ENCODE assay signal across 11 cellular contexts in genomic region chr3:52047295-52047960, GRCh38. TPM values are rescaled to one million over a fixed set of nuclear protein-coding genes. Genes with fewer than 3 reads are reported as not detected.
DNase-seq lines count a peak whose midpoint lies in the region; ATAC-seq and TF ChIP-seq lines count a peak whose summit lies in the region.
"Had no signal": no experiment of that assay in that cellular context is flagged by ENCODE, and none has a peak within 500 bp of the region (broad histone marks: within the 10 kb centered on the region; RNA-seq: fewer than 3 reads in every experiment).

No MANE protein-coding gene starts in this region.

- POLR2A ChIA-PET in SK-N-SH (lab: Yijun Ruan, JAX) = interaction anchor here (1.4 to 7.2 kb wide), 5 partner anchors 9 to 76 kb away, joined by 4 to 74 read pairs (median 15); partner anchors contain the start of gene DUSP7

- H3K27me3 Mint-ChIP-seq in osteocyte (ENCODE audit: unreplicated experiment) = no peaks in the 10 kb centered on the region

- WGBS in SK-N-SH (ENCODE audit: low lambda C conversion rate) = 68% methylated on average over 10 of the region's 20 CpGs
- WGBS in gastroesophageal sphincter (ENCODE audit: low coverage in 1 of 2), 2 donors = no CpG with 5 or more reads among the region's 20 CpGs

- H3K79me2 ChIP-seq in ACC112 (ENCODE audit: control insufficient read depth, insufficient read depth, low read length, unreplicated experiment) (peaks cover 19% of the 10 kb centered on the region), SK-N-SH (ENCODE audit: insufficient read depth) (peaks cover 45% of the 10 kb centered on the region)

- no peak for TF ChIP-seq POLR2A in gastroesophageal sphincter (IDR thresholded peaks at IDR 0.05)

- peaks cover 28% of the 10 kb centered on the region for H3F3A ChIP-seq in SK-N-SH (replicated peaks; ENCODE audit: insufficient read depth)

- H3K27me3 ChIP-seq in ACC112 (ENCODE audit: insufficient read depth, low read length) (no peaks in the 10 kb centered on the region), SK-N-SH (ENCODE audit: insufficient read depth) (no peaks in the 10 kb centered on the region), gastroesophageal sphincter (no peaks in the 10 kb centered on the region)

- peak overlapping the region; percentile 98 for H3K27ac Mint-ChIP-seq in osteocyte (ENCODE audit: unreplicated experiment)

- H4K20me1 ChIP-seq in SK-N-SH (ENCODE audit: insufficient read depth) = no peaks in the 10 kb centered on the region

- peaks cover 14% of the 10 kb centered on the region for H3K36me3 Mint-ChIP-seq in osteocyte (ENCODE audit: unreplicated experiment)

- H3K9ac ChIP-seq in SK-N-SH = peak overlapping the region; percentile 90

- H3K4me1 ChIP-seq in ACC112 (ENCODE audit: control insufficient read depth, insufficient read depth, low read length, unreplicated experiment) (peaks cover 59% of the 10 kb centered on the region), SK-N-SH (ENCODE audit: control insufficient read depth in 1 of 2, insufficient read depth in 2 of 2, low read depth in 1 of 2, low read length in 1 of 2) (peaks cover 37 to 91% of the 10 kb centered on the region in 2 experiments), gastroesophageal sphincter (peaks cover 0 to 80% (median 25%) of the 10 kb centered on the region in 3 donors)

- H3K9me3 Mint-ChIP-seq in osteocyte (ENCODE audit: unreplicated experiment) = no peaks in the 10 kb centered on the region

- H3K9me2 ChIP-seq in SK-N-SH = no peaks in the 10 kb centered on the region

- no peak overlapping the region for H3K4me3 ChIP-seq in ACC112 (ENCODE audit: low read depth, low read length)
- H3K4me3 ChIP-seq in SK-N-SH (ENCODE audit: low read depth in 2 of 2, low read length in 1 of 2) = 0 out of 4 replicates have a peak overlapping the region, but pooled peaks of 1 of the 2 experiments have one; percentile 36
- no peak overlapping the region for H3K4me3 ChIP-seq in gastroesophageal sphincter

- H3K4me2 ChIP-seq in SK-N-SH = peak overlapping the region; percentile 71

- ATAC-seq in gastroesophageal sphincter (no peak), left colon (no peak)

- no peaks in the 10 kb centered on the region for H3K9me3 ChIP-seq in SK-N-SH
- no peaks in the 10 kb centered on the region for H3K9me3 ChIP-seq in gastroesophageal sphincter

- H3K4me1 Mint-ChIP-seq in osteocyte (ENCODE audit: unreplicated experiment) = peaks cover 68% of the 10 kb centered on the region

- no peak for TF ChIP-seq RAD21 in SK-N-SH (IDR thresholded peaks at IDR 0.05; ENCODE audit: low read length)

- H3K27ac ChIP-seq in ACC112 (ENCODE audit: low read depth, low read length) (peak overlapping the region; percentile 88), SK-N-SH (ENCODE audit: low read depth in 2 of 2, low read length in 1 of 2) (peak overlapping the region; percentile 93 to 100), gastroesophageal sphincter (peak overlapping the region in 3 of 4 donors; percentile 51 to 67 (median 57))
- H3K27ac ChIP-seq: HL-60 had no signal

- intact Hi-C loops in left colon (cut with DNase I, micrococcal nuclease) = no loop called here

- TF ChIP-seq EP300 in SK-N-SH (IDR thresholded peaks at IDR 0.05; ENCODE audit: borderline replicate concordance in 1 of 2, low read depth in 1 of 2, low read length in 1 of 2) = no peak
- no peak for TF ChIP-seq EP300 in gastroesophageal sphincter (IDR thresholded peaks at IDR 0.05)

- no peak for DNase-seq in SK-N-SH
- no peak for DNase-seq in osteocyte (ENCODE audit: extremely low spot score, unreplicated experiment)
- no peak for DNase-seq in NCI-H187 (lab: John Stamatoyannopoulos, UW)
- DNase-seq in T-helper 9 cell = no peak
- no peak for DNase-seq in left colon
- no peak for DNase-seq in activated CD4-positive, CD25-positive, alpha-beta regulatory T cell treated with anti-CD3 and anti-CD28 coated beads, Interleukin-2, amount 50 U/mL, for 72 hours
- DNase-seq: activated T-cell treated with anti-CD3 and anti-CD28 coated beads, Interleukin-2, amount 50 U/mL, for 48 hours; NCI-H2081 had no signal

- TF ChIP-seq CTCF in SK-N-SH (IDR thresholded peaks at IDR 0.05) (no peak), gastroesophageal sphincter (IDR thresholded peaks at IDR 0.05) (no peak), osteocyte (IDR thresholded peaks at IDR 0.05) (no peak)

- no peak overlapping the region for H2AFZ ChIP-seq in ACC112 (ENCODE audit: low read length, unreplicated experiment)
- no peak overlapping the region for H2AFZ ChIP-seq in SK-N-SH (ENCODE audit: low read depth)

- CTCF ChIA-PET in SK-N-SH (lab: Yijun Ruan, JAX) = interaction anchor here (0.9 to 29.9 kb wide), 10 partner anchors 6 to 232 kb away, joined by 3 to 983 read pairs (median 4); partner anchors contain the start of genes ABHD14A, ACY1, DUSP7 and RPL29

- H3K4me3 Mint-ChIP-seq in osteocyte (ENCODE audit: unreplicated experiment) = no peak overlapping the region

- H3K36me3 ChIP-seq in ACC112 (ENCODE audit: insufficient read depth, low read length) = peaks cover 3% of the 10 kb centered on the region; the same call in 1 of the 2 replicates
- H3K36me3 ChIP-seq in SK-N-SH (replicated peaks in 1 of 2; ENCODE audit: control insufficient read depth in 1 of 2, insufficient read depth in 2 of 2, low read length in 1 of 2) = peaks cover 26 to 38% of the 10 kb centered on the region in 2 experiments
- H3K36me3 ChIP-seq in gastroesophageal sphincter = peaks cover 0 to 44% of the 10 kb centered on the region in 2 donors

TF ChIP-seq in SK-N-SH, 30 proteins besides CTCF, POLR2A, EP300 and RAD21:
- TF ChIP-seq, protein P1, sequence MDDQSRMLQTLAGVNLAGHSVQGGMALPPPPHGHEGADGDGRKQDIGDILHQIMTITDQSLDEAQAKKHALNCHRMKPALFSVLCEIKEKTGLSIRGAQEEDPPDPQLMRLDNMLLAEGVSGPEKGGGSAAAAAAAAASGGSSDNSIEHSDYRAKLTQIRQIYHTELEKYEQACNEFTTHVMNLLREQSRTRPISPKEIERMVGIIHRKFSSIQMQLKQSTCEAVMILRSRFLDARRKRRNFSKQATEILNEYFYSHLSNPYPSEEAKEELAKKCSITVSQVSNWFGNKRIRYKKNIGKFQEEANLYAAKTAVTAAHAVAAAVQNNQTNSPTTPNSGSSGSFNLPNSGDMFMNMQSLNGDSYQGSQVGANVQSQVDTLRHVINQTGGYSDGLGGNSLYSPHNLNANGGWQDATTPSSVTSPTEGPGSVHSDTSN (IDR thresholded peaks at IDR 0.05) = no peak
- TF ChIP-seq ELF1 (IDR thresholded peaks at IDR 0.05) (no peak), TCF12 (IDR thresholded peaks at IDR 0.05) (no peak), USF2 (IDR thresholded peaks at IDR 0.05; ENCODE audit: borderline replicate concordance, low read depth, low read length) (no peak), TAF1 (IDR thresholded peaks at IDR 0.05; ENCODE audit: borderline replicate concordance, low read depth, low read length) (no peak), JUND (IDR thresholded peaks at IDR 0.05) (no peak), NRF1 (IDR thresholded peaks at IDR 0.05; ENCODE audit: low read depth, low read length) (no peak), FOXM1 (IDR thresholded peaks at IDR 0.05; ENCODE audit: low read depth) (no peak), FOSL2 (IDR thresholded peaks at IDR 0.05; ENCODE audit: borderline replicate concordance, low read depth) (no peak), MEF2A (IDR thresholded peaks at IDR 0.05; ENCODE audit: borderline replicate concordance, low read depth) (no peak), RXRA (IDR thresholded peaks at IDR 0.05; ENCODE audit: borderline replicate concordance, low read depth) (no peak), POLR2AphosphoS5 (IDR thresholded peaks at IDR 0.05; ENCODE audit: low read depth, low read length) (no peak)
- TF ChIP-seq, protein P2, sequence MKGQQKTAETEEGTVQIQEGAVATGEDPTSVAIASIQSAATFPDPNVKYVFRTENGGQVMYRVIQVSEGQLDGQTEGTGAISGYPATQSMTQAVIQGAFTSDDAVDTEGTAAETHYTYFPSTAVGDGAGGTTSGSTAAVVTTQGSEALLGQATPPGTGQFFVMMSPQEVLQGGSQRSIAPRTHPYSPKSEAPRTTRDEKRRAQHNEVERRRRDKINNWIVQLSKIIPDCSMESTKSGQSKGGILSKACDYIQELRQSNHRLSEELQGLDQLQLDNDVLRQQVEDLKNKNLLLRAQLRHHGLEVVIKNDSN (IDR thresholded peaks at IDR 0.05; ENCODE audit: borderline replicate concordance, low read depth) = no peak
- TF ChIP-seq, protein P3, sequence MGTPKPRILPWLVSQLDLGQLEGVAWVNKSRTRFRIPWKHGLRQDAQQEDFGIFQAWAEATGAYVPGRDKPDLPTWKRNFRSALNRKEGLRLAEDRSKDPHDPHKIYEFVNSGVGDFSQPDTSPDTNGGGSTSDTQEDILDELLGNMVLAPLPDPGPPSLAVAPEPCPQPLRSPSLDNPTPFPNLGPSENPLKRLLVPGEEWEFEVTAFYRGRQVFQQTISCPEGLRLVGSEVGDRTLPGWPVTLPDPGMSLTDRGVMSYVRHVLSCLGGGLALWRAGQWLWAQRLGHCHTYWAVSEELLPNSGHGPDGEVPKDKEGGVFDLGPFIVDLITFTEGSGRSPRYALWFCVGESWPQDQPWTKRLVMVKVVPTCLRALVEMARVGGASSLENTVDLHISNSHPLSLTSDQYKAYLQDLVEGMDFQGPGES (IDR thresholded peaks at IDR 0.05; ENCODE audit: low read depth, low read length) = no peak
- TF ChIP-seq, protein P4, sequence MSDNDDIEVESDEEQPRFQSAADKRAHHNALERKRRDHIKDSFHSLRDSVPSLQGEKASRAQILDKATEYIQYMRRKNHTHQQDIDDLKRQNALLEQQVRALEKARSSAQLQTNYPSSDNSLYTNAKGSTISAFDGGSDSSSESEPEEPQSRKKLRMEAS (IDR thresholded peaks at IDR 0.05; ENCODE audit: low read depth) = no peak

RNA-seq across cellular contexts. Expression of gene DUSP7, which starts 8.9 kb away (rescaled TPM):
- polyA plus RNA-seq in SK-N-SH (2012; rRNA removed) = 24.3 and 25.8 TPM in 2 replicates
- polyA plus RNA-seq in SK-N-SH (2012; cell fraction: cytosol; rRNA removed) = 13.1 and 20.1 TPM in 2 replicates
- polyA plus RNA-seq in SK-N-SH (2012; cell fraction: nucleus; rRNA removed) = 14.4 and 15.6 TPM in 2 replicates
- total RNA-seq in gastroesophageal sphincter = 10 to 100 TPM; 10.2 to 18.1 (median 14.7) TPM
- total RNA-seq in osteocyte = 19.4 and 21.2 TPM in 2 replicates
- total RNA-seq in left colon = 1 to 10 TPM; 7.4 to 9.1 TPM

RNA-seq across cellular contexts. Expression of gene RPL29, which starts 51.7 kb away (rescaled TPM):
- 3,173 and 3,642 TPM in 2 replicates for polyA plus RNA-seq in SK-N-SH (2012; rRNA removed)
- 2,707 and 3,782 TPM in 2 replicates for polyA plus RNA-seq in SK-N-SH (2012; cell fraction: cytosol; rRNA removed)
- polyA plus RNA-seq in SK-N-SH (2012; cell fraction: nucleus; rRNA removed) = 883 and 941 TPM in 2 replicates
- total RNA-seq in gastroesophageal sphincter = 1,000 to 10,000 TPM in 3 of 4 donors, 100 to 1,000 TPM in 1; 775 to 1,945 (median 1,298) TPM
- total RNA-seq in osteocyte = 881 and 957 TPM in 2 replicates
- 100 to 1,000 TPM; 894 to 910 TPM for total RNA-seq in left colon
